Comparison of ENCODE assay signal across 8 cellular contexts in the genomic region with DNA sequence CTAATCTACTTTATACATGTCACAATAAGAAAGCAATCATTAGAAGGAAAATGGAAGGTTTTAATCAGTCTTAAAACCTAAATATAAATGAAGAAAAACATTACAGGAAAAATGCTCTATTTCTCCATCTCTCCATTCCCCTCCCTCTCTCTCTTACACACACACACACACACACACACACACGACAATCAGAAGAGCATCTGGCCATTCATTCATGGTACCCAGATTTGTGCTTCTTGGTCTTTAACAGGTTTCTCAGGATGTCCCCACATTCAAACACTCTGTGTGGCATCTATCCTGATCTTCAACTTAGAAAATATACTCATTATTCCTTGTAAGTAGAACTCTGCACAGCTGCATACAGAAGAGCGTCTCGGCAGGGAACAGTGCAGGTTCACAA. TPM values are rescaled to one million over a fixed set of nuclear protein-coding genes. Genes with fewer than 3 reads are reported as not detected.
DNase-seq lines count a peak whose midpoint lies in the region; ATAC-seq, FAIRE-seq and TF ChIP-seq lines count a peak whose summit lies in the region.

No MANE protein-coding gene starts in this region.

- intact Hi-C loops in endothelial cell of umbilical vein (cut with micrococcal nuclease), result loop anchor here (2.0 to 10.0 kb wide), 3 partner anchors 150 to 640 kb away; a partner anchor contains a TSS

- peak; percentile 42 for DNase-seq in endothelial cell of umbilical vein (ENCODE audit: low read depth, low spot score)
- DNase-seq in osteocyte (ENCODE audit: extremely low spot score, unreplicated experiment), result no peak
- no peak for DNase-seq in stimulated activated CD4-positive, alpha-beta T cell treated with anti-CD3 and anti-CD28 coated beads, Interleukin-1b, Interleukin-23, amount 100 ng/mL, for 48 hours
- no peak for DNase-seq in GM10266 (ENCODE audit: extremely low spot score)
- no peak for DNase-seq in putamen (ENCODE audit: low spot score)

- ATAC-seq in GM19463 (IDR thresholded peaks at IDR 0.05; ENCODE audit: unreplicated experiment), result no peak

- H3K4me2 ChIP-seq in OCI-LY1 (ENCODE audit: low read length), result peak overlapping the region; percentile 97
- peak overlapping the region; percentile 85 for H3K4me2 ChIP-seq in endothelial cell of umbilical vein (ENCODE audit: insufficient read depth, low read length)

- H3K4me3 Mint-ChIP-seq in osteocyte (ENCODE audit: unreplicated experiment), result peak overlapping the region; percentile 97

- no peak for FAIRE-seq in endothelial cell of umbilical vein (lab: Jason Lieb, UNC)

- peaks cover 6% of the 10 kb centered on the region for H3K36me3 Mint-ChIP-seq in osteocyte (ENCODE audit: unreplicated experiment)

- H3K27ac ChIP-seq in OCI-LY1 (ENCODE audit: low read depth, low read length, poor library complexity, severe bottlenecking) (peak overlapping the region; percentile 50), endothelial cell of umbilical vein (ENCODE audit: insufficient read depth, low read depth, low read length) (peak overlapping the region; percentile 89)

- no TSS peak for BruUV-seq in endothelial cell of umbilical vein (replicated peaks; lab: Mats Ljungman, UMichigan)

- H3K36me3 ChIP-seq in ES-I3 (ENCODE audit: insufficient read depth, low read length) (no peaks in the 10 kb centered on the region), OCI-LY1 (ENCODE audit: insufficient read depth, low read length) (peaks cover 16% of the 10 kb centered on the region), endothelial cell of umbilical vein (ENCODE audit: control insufficient read depth in 2 of 2, extremely low read depth in 1 of 2, insufficient read depth in 2 of 2, low read length in 2 of 2) (peaks cover 3% of the 10 kb centered on the region in 2 experiments)

- H3K4me3 ChIP-seq in OCI-LY1 (ENCODE audit: low read depth, low read length, poor library complexity, severe bottlenecking) (peak overlapping the region; percentile 82), endothelial cell of umbilical vein (replicated peaks in 1 of 3; ENCODE audit: insufficient read depth in 1 of 3, low read depth in 1 of 3, low read length in 3 of 3) (peak overlapping the region; percentile 63 to 96 (median 79))

- H3K9me1 ChIP-seq in endothelial cell of umbilical vein (replicated peaks; ENCODE audit: control insufficient read depth, extremely low read depth, insufficient read depth, low read length), result no peaks in the 10 kb centered on the region

- peak overlapping the region; percentile 100 for H3K27ac Mint-ChIP-seq in osteocyte (ENCODE audit: unreplicated experiment)

- H3K9me3 Mint-ChIP-seq in osteocyte (ENCODE audit: unreplicated experiment), result no peaks in the 10 kb centered on the region

- H3K4me1 Mint-ChIP-seq in osteocyte (ENCODE audit: unreplicated experiment), result peaks cover 48% of the 10 kb centered on the region

- dilution Hi-C loops in endothelial cell of umbilical vein (cut with MboI; ENCODE audit: extremely low pct_ligation_motif_present, low sequenced_read_pairs), result no loop called here

- H4K20me1 ChIP-seq in OCI-LY1 (ENCODE audit: insufficient read depth, low read length) (no peaks in the 10 kb centered on the region), endothelial cell of umbilical vein (replicated peaks; ENCODE audit: control insufficient read depth, extremely low read depth, insufficient read depth, low read length) (no peaks in the 10 kb centered on the region)

- no peaks in the 10 kb centered on the region for H3K9me3 ChIP-seq in ES-I3 (ENCODE audit: control insufficient read depth, insufficient read depth, low read length)
- no peaks in the 10 kb centered on the region for H3K9me3 ChIP-seq in OCI-LY1 (ENCODE audit: low read length)
- no peaks in the 10 kb centered on the region for H3K9me3 ChIP-seq in endothelial cell of umbilical vein (replicated peaks; ENCODE audit: control insufficient read depth, insufficient read depth, low read length)

- no peaks in the 10 kb centered on the region for H3K4me1 ChIP-seq in ES-I3 (ENCODE audit: insufficient read depth, low read length)
- peaks cover 47% of the 10 kb centered on the region for H3K4me1 ChIP-seq in OCI-LY1 (ENCODE audit: insufficient read depth, low read length, severe bottlenecking)
- H3K4me1 ChIP-seq in endothelial cell of umbilical vein (ENCODE audit: control insufficient read depth, extremely low read depth, insufficient read depth, low read length), result peaks cover 25% of the 10 kb centered on the region

- H3K79me2 ChIP-seq in OCI-LY1 (ENCODE audit: insufficient read depth, low read length), result peaks cover 92% of the 10 kb centered on the region
- peaks cover 92% of the 10 kb centered on the region for H3K79me2 ChIP-seq in endothelial cell of umbilical vein (ENCODE audit: control insufficient read depth, insufficient read depth, low read length)

- CTCF ChIA-PET in endothelial cell of umbilical vein (lab: Charles Lee), result interaction anchor here (2.7 kb wide), 1 partner anchor 17 kb away, joined by 7 read pairs; a partner anchor contains a TSS

- H3K27me3 ChIP-seq in OCI-LY1 (ENCODE audit: insufficient read depth, low read length) (no peaks in the 10 kb centered on the region), endothelial cell of umbilical vein (ENCODE audit: control insufficient read depth in 2 of 2, insufficient read depth in 2 of 2, low read length in 2 of 2) (no peaks in the 10 kb centered on the region)

- H3K9ac ChIP-seq in ES-I3 (ENCODE audit: low read depth, low read length) (peak overlapping the region; percentile 88; the same call in 1 of the 2 replicates), OCI-LY1 (ENCODE audit: low read length) (peak overlapping the region; percentile 83), endothelial cell of umbilical vein (replicated peaks; ENCODE audit: extremely low read depth, insufficient read depth, low read length) (peak overlapping the region; percentile 97)

- no peak for TF ChIP-seq CTCF in OCI-LY1 (IDR thresholded peaks at IDR 0.05; ENCODE audit: low read length)
- TF ChIP-seq CTCF in endothelial cell of umbilical vein (IDR thresholded peaks at IDR 0.05; ENCODE audit: extremely low read depth in 1 of 2, insufficient read depth in 1 of 2, low read depth in 1 of 2, low read length in 2 of 2), result no peak
- no peak for TF ChIP-seq CTCF in osteocyte (IDR thresholded peaks at IDR 0.05)
- TF ChIP-seq CTCF in GM10266 (IDR thresholded peaks at IDR 0.05; ENCODE audit: control insufficient read depth, insufficient read depth, low read depth, missing control alignments), result no peak

- POLR2A ChIA-PET in endothelial cell of umbilical vein (lab: Charles Lee), result interaction anchor here (1.6 kb wide), 1 partner anchor 207 kb away, joined by 3 read pairs; a partner anchor contains a TSS

- no peaks in the 10 kb centered on the region for H3F3A ChIP-seq in OCI-LY1 (ENCODE audit: insufficient read depth, low read length)

- TF ChIP-seq POLR2A in endothelial cell of umbilical vein (IDR thresholded peaks at IDR 0.05; ENCODE audit: low read depth, low read length), result no peak

- no peak overlapping the region for H2AFZ ChIP-seq in OCI-LY1 (ENCODE audit: low read length)
- peak overlapping the region; percentile 97 for H2AFZ ChIP-seq in endothelial cell of umbilical vein (ENCODE audit: low read depth, low read length)

- H3K27me3 Mint-ChIP-seq in osteocyte (ENCODE audit: unreplicated experiment), result no peaks in the 10 kb centered on the region

- H3K9me2 ChIP-seq in OCI-LY1 (ENCODE audit: low read depth, low read length), result no peaks in the 10 kb centered on the region

TF ChIP-seq in endothelial cell of umbilical vein, 7 proteins besides CTCF, POLR2A, EP300 and RAD21:
- TF ChIP-seq, protein P1, sequence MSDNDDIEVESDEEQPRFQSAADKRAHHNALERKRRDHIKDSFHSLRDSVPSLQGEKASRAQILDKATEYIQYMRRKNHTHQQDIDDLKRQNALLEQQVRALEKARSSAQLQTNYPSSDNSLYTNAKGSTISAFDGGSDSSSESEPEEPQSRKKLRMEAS (IDR thresholded peaks at IDR 0.05; ENCODE audit: insufficient read depth, insufficient read length), result no peak
- no peak for TF ChIP-seq FOS (IDR thresholded peaks at IDR 0.05; ENCODE audit: borderline replicate concordance, insufficient read depth, low read length)
- TF ChIP-seq JUN (IDR thresholded peaks at IDR 0.05; ENCODE audit: borderline replicate concordance, insufficient read depth, insufficient read length, low read depth), result no peak
- no peak for TF ChIP-seq GATA2 (IDR thresholded peaks at IDR 0.05; ENCODE audit: insufficient read depth, insufficient read length, low read depth, low read length)
- TF ChIP-seq EZH2 (IDR thresholded peaks at IDR 0.05; ENCODE audit: borderline replicate concordance, low read depth, low read length, severe bottlenecking), result no peak
- no peak for TF ChIP-seq POLR2AphosphoS5 (IDR thresholded peaks at IDR 0.05; ENCODE audit: insufficient read depth, low read depth, low read length)
- no peak for TF ChIP-seq MYC (IDR thresholded peaks at IDR 0.05; ENCODE audit: low read depth, low read length)
TF ChIP-seq in endothelial cell of umbilical vein: peak in this region for 0.

RNA-seq across cellular contexts. Expression of a gene that starts 0.8 kb away (rescaled TPM):
- total RNA-seq in endothelial cell of umbilical vein, result 20.6 and 21.1 TPM in 2 replicates
- 5.3 and 8.1 TPM in 2 replicates for polyA plus RNA-seq in endothelial cell of umbilical vein
- 10.6 and 10.9 TPM in 2 replicates for polyA plus RNA-seq in endothelial cell of umbilical vein (2011; cell fraction: cytosol; rRNA removed)
- 14.0 and 20.3 TPM in 2 replicates for polyA plus RNA-seq in endothelial cell of umbilical vein (2011; cell fraction: nucleus; rRNA removed)
- 12.0 and 18.7 TPM in 2 replicates for polyA plus RNA-seq in endothelial cell of umbilical vein (2012)
- 8.9 and 9.6 TPM in 2 replicates for polyA minus RNA-seq in endothelial cell of umbilical vein
- 6.7 TPM for polyA minus RNA-seq in endothelial cell of umbilical vein (2011; cell fraction: cytosol; rRNA and poly(A)+ RNA removed)
- polyA minus RNA-seq in endothelial cell of umbilical vein (2011; cell fraction: nucleus; rRNA and poly(A)+ RNA removed), result 11.4 and 16.3 TPM in 2 replicates
- total RNA-seq in osteocyte, result 16.2 and 17.1 TPM in 2 replicates

RNA-seq across cellular contexts. Expression of a gene that starts 16.6 kb away (rescaled TPM):
- total RNA-seq in endothelial cell of umbilical vein, result 168 and 177 TPM in 2 replicates
- polyA plus RNA-seq in endothelial cell of umbilical vein, result 204 and 241 TPM in 2 replicates
- polyA plus RNA-seq in endothelial cell of umbilical vein (2011; cell fraction: cytosol; rRNA removed), result 79.2 and 90.3 TPM in 2 replicates
- 1,118 and 1,335 TPM in 2 replicates for polyA plus RNA-seq in endothelial cell of umbilical vein (2011; cell fraction: nucleus; rRNA removed)
- polyA plus RNA-seq in endothelial cell of umbilical vein (2012), result 110 and 157 TPM in 2 replicates
- polyA minus RNA-seq in endothelial cell of umbilical vein, result 443 and 450 TPM in 2 replicates
- polyA minus RNA-seq in endothelial cell of umbilical vein (2011; cell fraction: cytosol; rRNA and poly(A)+ RNA removed), result 81.1 TPM
- polyA minus RNA-seq in endothelial cell of umbilical vein (2011; cell fraction: nucleus; rRNA and poly(A)+ RNA removed), result 524 and 707 TPM in 2 replicates
- 209 and 214 TPM in 2 replicates for total RNA-seq in osteocyte
